8 cellular contexts compared by ENCODE assay signal in the genomic region with DNA sequence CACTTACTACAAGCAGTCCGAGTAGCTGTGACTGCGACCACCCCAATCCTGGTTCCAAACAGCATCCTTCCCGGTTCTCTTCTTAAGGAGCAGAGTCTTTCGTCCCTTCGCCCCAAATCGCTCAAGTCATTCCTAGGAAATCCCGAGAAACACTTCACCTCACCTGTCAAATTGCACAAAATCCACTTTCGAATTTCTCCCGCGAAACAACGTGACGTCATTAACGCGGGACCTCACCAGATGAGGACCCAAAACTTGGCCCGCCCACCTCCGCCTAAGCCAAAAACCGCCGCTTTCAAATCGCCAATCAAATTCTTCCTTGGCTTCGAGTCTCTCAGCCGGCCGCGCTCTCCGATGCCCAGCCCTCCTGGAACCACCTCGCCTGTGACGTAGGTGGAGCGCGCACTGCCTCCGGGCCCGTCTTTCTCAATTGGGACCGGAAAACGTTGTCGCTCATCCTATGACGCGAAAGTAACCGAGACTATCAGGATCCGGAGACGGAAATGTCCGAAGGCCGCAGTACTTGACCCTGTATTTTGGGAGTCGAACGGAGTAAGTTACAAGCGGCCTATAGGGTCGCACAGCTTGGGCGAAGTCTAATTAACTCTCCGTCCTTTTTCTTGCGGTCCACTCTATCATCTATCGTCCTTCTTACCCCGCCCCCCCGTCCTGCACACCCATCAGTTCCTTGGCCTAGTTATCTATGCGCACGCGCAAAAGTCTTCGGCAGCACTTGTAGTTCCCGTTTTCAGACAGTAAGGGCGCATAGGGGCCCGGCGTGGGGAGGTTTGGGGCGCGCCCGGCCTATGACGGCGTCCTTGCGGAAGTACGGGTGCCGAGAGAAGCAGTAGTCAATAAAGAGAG. TPM values are rescaled to one million over a fixed set of nuclear protein-coding genes. Genes with fewer than 3 reads are reported as not detected.
DNase-seq lines count a peak whose midpoint lies in the region; ATAC-seq and TF ChIP-seq lines count a peak whose summit lies in the region.

A gene (plus strand): TSS at position 456 of the 864 bp plus-strand sequence. CDS start 7,527 bp downstream, outside the sequence.
A gene with protein sequence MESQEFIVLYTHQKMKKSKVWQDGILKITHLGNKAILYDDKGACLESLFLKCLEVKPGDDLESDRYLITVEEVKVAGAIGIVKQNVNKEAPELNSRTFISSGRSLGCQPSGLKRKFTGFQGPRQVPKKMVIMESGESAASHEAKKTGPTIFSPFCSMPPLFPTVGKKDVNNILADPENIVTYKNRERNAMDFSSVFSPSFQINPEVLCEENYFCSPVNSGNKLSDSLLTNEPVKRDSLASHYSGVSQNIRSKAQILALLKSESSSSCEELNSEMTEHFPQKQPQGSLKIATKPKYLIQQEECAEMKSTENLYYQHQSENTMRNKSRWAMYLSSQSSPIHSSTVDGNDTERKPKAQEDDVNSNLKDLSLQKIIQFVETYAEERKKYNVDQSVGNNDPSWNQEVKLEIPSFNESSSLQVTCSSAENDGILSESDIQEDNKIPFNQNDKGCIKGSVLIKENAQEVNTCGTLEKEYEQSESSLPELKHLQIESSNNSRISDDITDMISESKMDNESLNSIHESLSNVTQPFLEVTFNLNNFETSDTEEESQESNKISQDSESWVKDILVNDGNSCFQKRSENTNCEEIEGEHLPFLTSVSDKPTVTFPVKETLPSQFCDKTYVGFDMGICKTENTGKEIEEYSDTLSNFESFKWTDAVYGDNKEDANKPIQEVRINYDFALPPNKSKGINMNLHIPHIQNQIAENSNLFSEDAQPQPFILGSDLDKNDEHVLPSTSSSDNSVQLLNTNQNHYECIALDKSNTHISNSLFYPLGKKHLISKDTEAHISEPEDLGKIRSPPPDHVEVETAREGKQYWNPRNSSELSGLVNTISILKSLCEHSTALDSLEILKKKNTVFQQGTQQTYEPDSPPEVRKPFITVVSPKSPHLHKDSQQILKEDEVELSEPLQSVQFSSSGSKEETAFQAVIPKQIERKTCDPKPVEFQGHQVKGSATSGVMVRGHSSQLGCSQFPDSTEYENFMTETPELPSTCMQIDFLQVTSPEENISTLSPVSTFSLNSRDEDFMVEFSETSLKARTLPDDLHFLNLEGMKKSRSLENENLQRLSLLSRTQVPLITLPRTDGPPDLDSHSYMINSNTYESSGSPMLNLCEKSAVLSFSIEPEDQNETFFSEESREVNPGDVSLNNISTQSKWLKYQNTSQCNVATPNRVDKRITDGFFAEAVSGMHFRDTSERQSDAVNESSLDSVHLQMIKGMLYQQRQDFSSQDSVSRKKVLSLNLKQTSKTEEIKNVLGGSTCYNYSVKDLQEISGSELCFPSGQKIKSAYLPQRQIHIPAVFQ (N-terminal part only) (minus strand): TSS at position 222 of the 864 bp plus-strand sequence. CDS start 3,733 bp downstream, outside the sequence.

- TF ChIP-seq CTCF in GM12873 (IDR thresholded peaks at IDR 0.05; ENCODE audit: insufficient read depth, low read depth, low read length, missing control alignments) (peak; percentile 66), type B pancreatic cell (conservative IDR thresholded peaks at IDR 0.05) (peak; percentile 87)

- H3K27ac ChIP-seq in trophoblast cell (ENCODE audit: low read depth, low read length) = peak within 1 kb of the TSS; percentile 69

- H3K27ac Mint-ChIP-seq in type B pancreatic cell = no peak within 1 kb of the TSS

- peaks cover 3% of the 10 kb centered on the region for H3K36me3 Mint-ChIP-seq in type B pancreatic cell

- H3K9ac ChIP-seq in adipocyte (ENCODE audit: low read length) (peak within 1 kb of the TSS; percentile 98), trophoblast cell (ENCODE audit: low read length) (peak within 1 kb of the TSS; percentile 76)

- H4K91ac ChIP-seq in trophoblast cell (ENCODE audit: low read depth, low read length) = peak within 1 kb of the TSS; percentile 89

- peak; percentile 91 for ATAC-seq in HG02759 (IDR thresholded peaks at IDR 0.05; ENCODE audit: unreplicated experiment)

- H3K4me3 ChIP-seq in adipocyte (ENCODE audit: low read length) (peak within 1 kb of the TSS; percentile 93), trophoblast cell (ENCODE audit: low read depth, low read length) (peak within 1 kb of the TSS; percentile 86)

- peak within 1 kb of the TSS; percentile 88 for H4K8ac ChIP-seq in trophoblast cell (ENCODE audit: low read depth, low read length)

- no peaks in the 10 kb centered on the region for H3K9me3 Mint-ChIP-seq in type B pancreatic cell

- H2BK12ac ChIP-seq in trophoblast cell (ENCODE audit: low read length) = no peak within 1 kb of the TSS

- no CpG with 5 or more reads among the region's 66 CpGs for WGBS in trophoblast cell (ENCODE audit: extremely low coverage, insufficient coverage, insufficient read length)

- peak within 1 kb of the TSS; percentile 74 for H2BK5ac ChIP-seq in trophoblast cell (ENCODE audit: low read depth, low read length, poor library complexity)

- H3K18ac ChIP-seq in trophoblast cell (ENCODE audit: low read length) = peak within 1 kb of the TSS; percentile 25

- H3K27me3 ChIP-seq in adipocyte (replicated peaks; ENCODE audit: control insufficient read depth, insufficient read depth, low read length) (no peaks in the 10 kb centered on the region), trophoblast cell (ENCODE audit: insufficient read depth, low read length) (no peaks in the 10 kb centered on the region)

- peaks cover 12% of the 10 kb centered on the region for H3K4me1 ChIP-seq in adipocyte (ENCODE audit: control insufficient read depth, insufficient read depth, low read length)
- H3K4me1 ChIP-seq in trophoblast cell (ENCODE audit: control insufficient read depth in 1 of 2, insufficient read depth in 2 of 2, low read length in 2 of 2) = peaks cover 3 to 6% of the 10 kb centered on the region in 2 experiments

- no peak within 1 kb of the TSS for H2AK5ac ChIP-seq in trophoblast cell (ENCODE audit: low read length)

- H3K79me2 ChIP-seq in trophoblast cell (ENCODE audit: control insufficient read depth, insufficient read depth, low read length, poor library complexity) = peaks cover 1% of the 10 kb centered on the region

- peak within 1 kb of the TSS; percentile 82 for H2AFZ ChIP-seq in trophoblast cell (ENCODE audit: insufficient read depth, low read length, poor library complexity)

- H3K9me3 ChIP-seq in adipocyte (ENCODE audit: control insufficient read depth, low read length) (no peaks in the 10 kb centered on the region), trophoblast cell (ENCODE audit: insufficient read depth, low read depth, low read length) (no peaks in the 10 kb centered on the region)

- H3K27me3 Mint-ChIP-seq in type B pancreatic cell = no peaks in the 10 kb centered on the region

- H3K4me1 Mint-ChIP-seq in type B pancreatic cell (ENCODE audit: unreplicated experiment) = peaks cover 12% of the 10 kb centered on the region

- peak within 1 kb of the TSS; percentile 70 for H4K12ac ChIP-seq in trophoblast cell (ENCODE audit: low read depth, low read length)

- peaks cover 2% of the 10 kb centered on the region for H3K79me1 ChIP-seq in trophoblast cell (ENCODE audit: low read length)

- DNase-seq in NCI-H1417 (lab: John Stamatoyannopoulos, UW) = peak; percentile 96 to 99 (median 99)
- DNase-seq in SW 1271 (lab: John Stamatoyannopoulos, UW) = peak; percentile 86 to 94
- DNase-seq in adipocyte (ENCODE audit: low read depth) = peak; percentile 100
- peak; percentile 99 for DNase-seq in cardiac septum (ENCODE audit: low spot score)
- DNase-seq in trophoblast cell = peak; percentile 99 to 100
- DNase-seq in type B pancreatic cell (ENCODE audit: extremely low spot score, unreplicated experiment) = peak; percentile 97

- no peak within 1 kb of the TSS for H3K4me3 Mint-ChIP-seq in type B pancreatic cell

- peak within 1 kb of the TSS; percentile 40 for H3K4ac ChIP-seq in trophoblast cell (ENCODE audit: low read depth, low read length)

- peak within 1 kb of the TSS; percentile 67 for H3K14ac ChIP-seq in trophoblast cell (ENCODE audit: low read length)

- intact Hi-C loops in cardiac septum (cut with DNase I) = loop anchor here (2.0 to 10.0 kb wide), 4 partner anchors 70 to 458 kb away; no protein-coding TSS in a partner anchor

- peak within 1 kb of the TSS; percentile 72 for H3K4me2 ChIP-seq in trophoblast cell (ENCODE audit: low read length)

- H3K23ac ChIP-seq in trophoblast cell (ENCODE audit: low read length) = no peak within 1 kb of the TSS

- H3K36me3 ChIP-seq in adipocyte (ENCODE audit: control insufficient read depth, insufficient read depth, low read length, severe bottlenecking) (no peaks in the 10 kb centered on the region), trophoblast cell (ENCODE audit: control insufficient read depth in 1 of 2, insufficient read depth in 2 of 2, low read length in 2 of 2) (peaks cover 0 to 2% of the 10 kb centered on the region in 2 experiments)

- H2BK120ac ChIP-seq in trophoblast cell (ENCODE audit: insufficient read depth, low read length, poor library complexity) = peak within 1 kb of the TSS; percentile 70

RNA-seq across cellular contexts. Expression of the first gene that starts in this region (rescaled TPM):
- 52.9 TPM for total RNA-seq in cardiac septum
- polyA plus RNA-seq in trophoblast cell (2013) = 65.2 and 67.4 TPM in 2 replicates
- 43.5 and 43.8 TPM in 2 replicates for total RNA-seq in type B pancreatic cell (ENCODE audit: low replicate concordance)

RNA-seq across cellular contexts. Expression of the second gene that starts in this region (rescaled TPM):
- total RNA-seq in cardiac septum = 2.8 TPM
- 8.4 TPM in 2 replicates for polyA plus RNA-seq in trophoblast cell (2013)
- 10.8 and 24.8 TPM in 2 replicates for total RNA-seq in type B pancreatic cell (ENCODE audit: low replicate concordance)

Comparison
In these comparisons a context has a peak if more than half of its experiments do, and no peak if none do; other contexts are left out.
1. Peak in every context shown above with its lines: DNase-seq, ATAC-seq, H3K4me3 ChIP-seq and H3K27ac ChIP-seq.